ENCODE assay signal across 1 cellular context in the genomic region with DNA sequence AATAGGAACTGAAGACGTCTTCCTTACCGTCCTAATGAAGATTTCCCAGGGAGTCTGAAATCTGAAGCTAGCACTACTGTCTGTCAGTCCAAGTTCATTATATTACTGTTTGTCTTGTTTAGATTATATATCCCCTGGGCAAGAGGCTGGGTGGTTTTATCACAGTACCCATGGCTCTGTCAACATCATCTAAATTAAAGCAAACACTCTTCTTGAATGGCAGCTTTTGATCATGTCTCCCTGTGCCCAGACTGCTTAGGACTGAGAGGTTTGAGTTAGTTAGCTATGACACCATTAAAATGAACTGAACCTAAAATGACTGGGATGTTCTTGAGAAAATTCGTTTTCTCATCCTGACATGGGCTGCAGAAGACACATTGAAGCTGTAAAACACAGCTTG.
A peak's percentile ranks its signal among the peaks of the same experiment; 100 is the strongest.
TF ChIP-seq lines count a peak whose summit lies in the region.

No MANE protein-coding gene starts in this region.

TF ChIP-seq in HEK293, 187 proteins besides CTCF, POLR2A, EP300 and RAD21 (continued from another document):
- TF ChIP-seq ZNF600 (tag by site-specific recombination; IDR thresholded peaks at IDR 0.05) (no peak), ZNF549 (tag by site-specific recombination; IDR thresholded peaks at IDR 0.05) (no peak), KLF16 (tag by site-specific recombination; IDR thresholded peaks at IDR 0.05) (no peak), SCRT1 (tag by site-specific recombination; IDR thresholded peaks at IDR 0.05; ENCODE audit: borderline replicate concordance) (peak; percentile 15; the same call in 1 of the 2 replicates), TCF7L2 (IDR thresholded peaks at IDR 0.05; ENCODE audit: borderline replicate concordance, low read depth, low read length) (peak; percentile 70; the same call in 1 of the 2 replicates), ZNF114 (tag by site-specific recombination; IDR thresholded peaks at IDR 0.05) (no peak), ZNF302 (tag by site-specific recombination; IDR thresholded peaks at IDR 0.05; ENCODE audit: low read depth) (no peak), GLIS1 (tag by site-specific recombination; IDR thresholded peaks at IDR 0.05) (peak; percentile 72), ZNF37A (tag by site-specific recombination; IDR thresholded peaks at IDR 0.05) (no peak), ZNF174 (tag by site-specific recombination; IDR thresholded peaks at IDR 0.05) (no peak), OSR2 (tag by site-specific recombination; IDR thresholded peaks at IDR 0.05) (peak; percentile 73), ZNF146 (tag by site-specific recombination; IDR thresholded peaks at IDR 0.05) (no peak), ZNF433 (tag by site-specific recombination; IDR thresholded peaks at IDR 0.05; ENCODE audit: low read depth) (no peak), MEIS1 (CRISPR knock-in tag; IDR thresholded peaks at IDR 0.05; ENCODE audit: borderline replicate concordance) (no peak), GLIS2 (tag by site-specific recombination; IDR thresholded peaks at IDR 0.05) (no peak), WT1 (tag by site-specific recombination; IDR thresholded peaks at IDR 0.05) (peak; percentile 62; the same call in 1 of the 2 replicates), ZNF76 (tag by site-specific recombination; IDR thresholded peaks at IDR 0.05; ENCODE audit: borderline replicate concordance, low read depth) (no peak)
- TF ChIP-seq, protein P1, sequence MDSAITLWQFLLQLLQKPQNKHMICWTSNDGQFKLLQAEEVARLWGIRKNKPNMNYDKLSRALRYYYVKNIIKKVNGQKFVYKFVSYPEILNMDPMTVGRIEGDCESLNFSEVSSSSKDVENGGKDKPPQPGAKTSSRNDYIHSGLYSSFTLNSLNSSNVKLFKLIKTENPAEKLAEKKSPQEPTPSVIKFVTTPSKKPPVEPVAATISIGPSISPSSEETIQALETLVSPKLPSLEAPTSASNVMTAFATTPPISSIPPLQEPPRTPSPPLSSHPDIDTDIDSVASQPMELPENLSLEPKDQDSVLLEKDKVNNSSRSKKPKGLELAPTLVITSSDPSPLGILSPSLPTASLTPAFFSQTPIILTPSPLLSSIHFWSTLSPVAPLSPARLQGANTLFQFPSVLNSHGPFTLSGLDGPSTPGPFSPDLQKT (IDR thresholded peaks at IDR 0.05; ENCODE audit: borderline replicate concordance, low read depth, low read length), result no peak
